Comparison of ENCODE assay signal across 17 cellular contexts in genomic region chr11:106999203-106999602, GRCh38. TPM values are rescaled to one million over a fixed set of nuclear protein-coding genes. Genes with fewer than 3 reads are reported as not detected.
DNase-seq lines count a peak whose midpoint lies in the region; ATAC-seq and TF ChIP-seq lines count a peak whose summit lies in the region.
"Had no signal": no experiment of that assay in that cellular context is flagged by ENCODE, and none has a peak within 500 bp of the region (broad histone marks: within the 10 kb centered on the region; RNA-seq: fewer than 3 reads in every experiment).

No MANE protein-coding gene starts in this region.

- H3K9me3 ChIP-seq in transverse colon (no peaks in the 10 kb centered on the region), body of pancreas (no peaks in the 10 kb centered on the region)
- H3K9me3 ChIP-seq: A549, BE2C, HAP-1 had no signal

- peaks cover 6% of the 10 kb centered on the region for H3K9me3 Mint-ChIP-seq in chondrocyte (ENCODE audit: low read depth)
- no peaks in the 10 kb centered on the region for H3K9me3 Mint-ChIP-seq in osteocyte (ENCODE audit: unreplicated experiment)
- H3K9me3 Mint-ChIP-seq: HFFc6 had no signal

- no peak for TF ChIP-seq POLR2A in transverse colon (IDR thresholded peaks at IDR 0.05)
- no peak for TF ChIP-seq POLR2A in body of pancreas (IDR thresholded peaks at IDR 0.05)

- no peak for TF ChIP-seq CTCF in chondrocyte (IDR thresholded peaks at IDR 0.05)
- no peak for TF ChIP-seq CTCF in osteocyte (IDR thresholded peaks at IDR 0.05)
- TF ChIP-seq CTCF in transverse colon (IDR thresholded peaks at IDR 0.05) = no peak
- TF ChIP-seq CTCF in body of pancreas (IDR thresholded peaks at IDR 0.05) = no peak

- no peak for TF ChIP-seq EP300 in transverse colon (IDR thresholded peaks at IDR 0.05; ENCODE audit: low read depth)

- no peak for ATAC-seq in body of pancreas
- ATAC-seq: A549 had no signal

- H3K4me1 Mint-ChIP-seq in chondrocyte (ENCODE audit: low read depth) = peaks cover 21% of the 10 kb centered on the region
- H3K4me1 Mint-ChIP-seq in osteocyte (ENCODE audit: unreplicated experiment) = peaks cover 16% of the 10 kb centered on the region
- H3K4me1 Mint-ChIP-seq: CD4-positive, alpha-beta memory T cell had no signal

- H3K4me1 ChIP-seq in transverse colon (no peaks in the 10 kb centered on the region), body of pancreas (no peaks in the 10 kb centered on the region)
- H3K4me1 ChIP-seq: A549, BE2C, HAP-1 had no signal

- H3K4me3 Mint-ChIP-seq in chondrocyte (ENCODE audit: unreplicated experiment) (no peak overlapping the region), osteocyte (ENCODE audit: unreplicated experiment) (no peak overlapping the region)
- H3K4me3 Mint-ChIP-seq: CD4-positive, alpha-beta memory T cell; HFFc6 had no signal

- DNase-seq in EL (peak; percentile 19), M059J (ENCODE audit: low read depth) (peak; percentile 7), chondrocyte (ENCODE audit: low spot score) (no peak), osteocyte (ENCODE audit: extremely low spot score, unreplicated experiment) (no peak), transverse colon (no peak), NOMO-1 (lab: John Stamatoyannopoulos, UW; ENCODE audit: unreplicated experiment in 2 of 2) (no peak), body of pancreas (no peak), HPDE6-E6E7 (ENCODE audit: extremely low spot score) (no peak)
- DNase-seq: BE2C; CD4-positive, alpha-beta memory T cell; DMS79; GF-D8; GOT3; HFFc6 had no signal

- H3K27me3 ChIP-seq in transverse colon (no peaks in the 10 kb centered on the region), body of pancreas (no peaks in the 10 kb centered on the region)
- H3K27me3 ChIP-seq: BE2C had no signal

- no peak overlapping the region for H3K27ac ChIP-seq in transverse colon
- H3K27ac ChIP-seq in body of pancreas = no peak overlapping the region
- H3K27ac ChIP-seq: A549, C4-2B had no signal

- H3K36me3 Mint-ChIP-seq in chondrocyte (ENCODE audit: low read depth) = no peaks in the 10 kb centered on the region
- no peaks in the 10 kb centered on the region for H3K36me3 Mint-ChIP-seq in osteocyte (ENCODE audit: unreplicated experiment)
- H3K36me3 Mint-ChIP-seq: CD4-positive, alpha-beta memory T cell had no signal

- WGBS in transverse colon (ENCODE audit: low coverage in 1 of 2), 2 donors = 94% methylated on average over 2 of the region's 2 CpGs
- WGBS in body of pancreas, 2 donors = 82 to 94% methylated on average over 2 of the region's 2 CpGs

- H3K4me3 ChIP-seq in transverse colon (no peak overlapping the region), body of pancreas (no peak overlapping the region)
- H3K4me3 ChIP-seq: A549, HAP-1 had no signal

- peak overlapping the region; percentile 95 for H3K27ac Mint-ChIP-seq in chondrocyte (ENCODE audit: unreplicated experiment)
- H3K27ac Mint-ChIP-seq in osteocyte (ENCODE audit: unreplicated experiment) = peak overlapping the region; percentile 92
- H3K27ac Mint-ChIP-seq: CD4-positive, alpha-beta memory T cell; HFFc6 had no signal

- intact Hi-C loops in transverse colon (cut with DNase I; ENCODE audit: low total_unique reads) = no loop called here
- intact Hi-C loops in body of pancreas (cut with DNase I) = no loop called here

- H3K36me3 ChIP-seq in transverse colon (no peaks in the 10 kb centered on the region), body of pancreas (replicated peaks in 1 of 2; ENCODE audit: insufficient read depth in 1 of 2, low read depth in 2 of 2) (no peaks in the 10 kb centered on the region)
- H3K36me3 ChIP-seq: BE2C, HAP-1 had no signal

- in situ Hi-C loops in transverse colon (cut with MboI; ENCODE audit: low pct_ligation_motif_present in 1 of 4, low pct_unique_long_range_greater_than_20kb in 1 of 4, low sequenced_read_pairs in 3 of 4) = no loop called here

- H3K27me3 Mint-ChIP-seq in chondrocyte (ENCODE audit: low read depth) (no peaks in the 10 kb centered on the region), osteocyte (ENCODE audit: unreplicated experiment) (no peaks in the 10 kb centered on the region)
- H3K27me3 Mint-ChIP-seq: CD4-positive, alpha-beta memory T cell had no signal

RNA-seq across cellular contexts. Expression of gene GUCY1A2, which starts 19.1 kb away (rescaled TPM):
- 0.39 and 1.1 TPM in 2 replicates for total RNA-seq in M059J (2014; rRNA removed; shearing (Covaris generic))
- 0.80 to 17.4 TPM (median 17.4 TPM) in 3 replicates for total RNA-seq in chondrocyte
- 0.68 and 0.78 TPM in 2 replicates for total RNA-seq in osteocyte
- 1 to 10 TPM in 1 of 4 donors, under 1 TPM in 3; 0.37 to 2.0 (median 0.67) TPM for total RNA-seq in transverse colon
- total RNA-seq in body of pancreas = 1 to 10 TPM; 4.4 to 6.3 TPM

Comparison
In these comparisons a context has a peak if more than half of its experiments do, and no peak if none do; other contexts are left out.
1. DNase-seq: peak in EL (single experiment) and M059J (single experiment); none in chondrocyte (single experiment), osteocyte (single experiment), transverse colon (single experiment), NOMO-1 (0 of 2), body of pancreas (0 of 4) and HPDE6-E6E7 (single experiment).